ENCODE assay signal across 28 cellular contexts in the genomic region with DNA sequence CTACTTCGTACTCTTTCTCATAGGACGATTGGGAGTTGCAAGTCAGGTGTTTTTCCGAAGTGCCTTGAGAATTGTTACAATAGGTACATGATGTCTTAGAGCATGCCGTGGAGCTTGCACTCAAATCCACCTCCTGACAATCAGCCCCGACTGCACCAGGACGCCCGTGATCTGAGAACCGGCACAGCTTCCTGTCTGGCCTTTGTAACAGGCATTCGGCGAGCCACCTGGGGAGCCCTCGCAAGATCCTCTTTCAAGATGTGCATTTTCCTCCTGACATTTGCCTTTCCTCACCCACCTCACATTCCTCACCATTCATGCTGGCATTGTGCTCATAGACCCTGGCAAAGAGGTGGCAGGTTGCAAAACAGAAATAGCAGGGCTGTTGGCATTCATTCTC.
DNase-seq lines count a peak whose midpoint lies in the region; ATAC-seq, FAIRE-seq and TF ChIP-seq lines count a peak whose summit lies in the region.
"Had no signal": no experiment of that assay in that cellular context is flagged by ENCODE, and none has a peak within 500 bp of the region (broad histone marks: within the 10 kb centered on the region; RNA-seq: fewer than 3 reads in every experiment).

No MANE protein-coding gene starts in this region.

- no peaks in the 10 kb centered on the region for H3K23me2 ChIP-seq in H1 (ENCODE audit: low read depth, low read length)

- H4K91ac ChIP-seq in H1 (replicated peaks; ENCODE audit: insufficient read length, low read length): no peak overlapping the region

- intact Hi-C loops in uterus (cut with DNase I; ENCODE audit: low total_unique reads): no loop called here

- no peak overlapping the region for H3K9ac ChIP-seq in H1 (replicated peaks in 1 of 4; ENCODE audit: extremely low read depth in 1 of 4, low read depth in 3 of 4, low read length in 3 of 4)

- H2BK20ac ChIP-seq in H1 (ENCODE audit: low read length): no peak overlapping the region

- DNase-seq in DMS 273 (lab: John Stamatoyannopoulos, UW; ENCODE audit: unreplicated experiment): peak; percentile 12
- DNase-seq in DMS 273 treated with DMSO at 0.1 percent for 48 hours (lab: John Stamatoyannopoulos, UW): no peak
- DNase-seq in H7: peak; percentile 60
- peak; percentile 10 to 59 for DNase-seq in H1 (ENCODE audit: low read depth in 1 of 2, low spot score in 2 of 2)
- peak; percentile 62 for DNase-seq in mucosa of gallbladder (ENCODE audit: low spot score)
- DNase-seq in UCSD-AML1 (lab: John Stamatoyannopoulos, UW; ENCODE audit: unreplicated experiment): no peak
- no peak for DNase-seq in uterus
- DNase-seq: activated CD4-positive, alpha-beta T cell treated with anti-CD3 and anti-CD28 coated beads for 36 hours; activated T-cell treated with anti-CD3 and anti-CD28 coated beads for 4 hours; COR-L47; hypothalamus; NCI-H1105; NCI-H1930; NCI-H2227 treated with DMSO at 0.1 percent for 48 hours; NCI-H526; right lobe of liver; SIG-M5; stimulated activated CD4-positive, alpha-beta T cell treated with anti-CD3 and anti-CD28 coated beads, Interleukin-2, amount 100 ng/mL, for 48 hours had no signal

- H3K27me3 ChIP-seq in H7 (ENCODE audit: control insufficient read depth, insufficient read depth, low read length) (no peaks in the 10 kb centered on the region), H1 (replicated peaks in 1 of 4; ENCODE audit: control insufficient read depth in 3 of 4, extremely low read depth in 1 of 4, insufficient read depth in 3 of 4, low read length in 3 of 4) (no peaks in the 10 kb centered on the region), uterus (no peaks in the 10 kb centered on the region)
- H3K27me3 ChIP-seq: right lobe of liver, tibial nerve had no signal

- FAIRE-seq in H1 (lab: Jason Lieb, UNC): peak; percentile 55
- FAIRE-seq: HTR-8/SVneo, K562, keratinocyte had no signal

- H2BK5ac ChIP-seq in H1 (ENCODE audit: low read depth, low read length): no peak overlapping the region

- no peaks in the 10 kb centered on the region for H3K79me2 ChIP-seq in H1 (ENCODE audit: control insufficient read depth in 1 of 2, insufficient read depth in 2 of 2, low read length in 2 of 2)

- TF ChIP-seq POLR2A in H1 (IDR thresholded peaks at IDR 0.05; ENCODE audit: control extremely low read depth in 1 of 2, low read depth in 2 of 2, low read length in 2 of 2): no peak
- TF ChIP-seq POLR2A in uterus (IDR thresholded peaks at IDR 0.05): no peak

- peak overlapping the region; percentile 44 to 51; a peak in 3 of 4 replicates for H3K4me2 ChIP-seq in H1 (ENCODE audit: insufficient read depth in 1 of 2, low read depth in 2 of 2, low read length in 2 of 2)

- no peak overlapping the region for H3K18ac ChIP-seq in H1 (ENCODE audit: extremely low read depth, low read length)

- peaks cover 0 to 3% (median 2%) of the 10 kb centered on the region in 4 experiments; a peak in 2 of 7 replicates for H3K4me1 ChIP-seq in H1 (replicated peaks in 1 of 4; ENCODE audit: control insufficient read depth in 3 of 4, insufficient read depth in 4 of 4, low read length in 3 of 4)
- no peaks in the 10 kb centered on the region for H3K4me1 ChIP-seq in uterus
- H3K4me1 ChIP-seq: breast epithelium, right lobe of liver, tibial nerve had no signal

- CTCF ChIA-PET in H1 (lab: Charles Lee; ENCODE audit: partially characterized antibody): interaction anchor here (0.6 to 0.9 kb wide), 2 partner anchors 21 to 29 kb away, joined by 3 read pairs; no protein-coding TSS in a partner anchor

- H3K27ac ChIP-seq in H1 (ENCODE audit: low read depth, low read length): no peak overlapping the region
- H3K27ac ChIP-seq in uterus: no peak overlapping the region
- H3K27ac ChIP-seq: 22Rv1, breast epithelium, C4-2B, epithelial cell of prostate, neutrophil, right lobe of liver, tibial nerve had no signal

- H2AK5ac ChIP-seq in H1 (ENCODE audit: low read depth, low read length): no peak overlapping the region

- 31% methylated on average over 11 of the region's 11 CpGs; no CpG with 5 or more reads in 1 of the 2 experiments for WGBS in H1 (ENCODE audit: extremely low coverage in 1 of 2, insufficient coverage in 1 of 2, insufficient read length in 1 of 2, insufficient replicate concordance in 2 of 2, low coverage in 1 of 2, low lambda C conversion rate in 2 of 2, missing lambda C conversion rate in 1 of 2), 2 experiments

- no peaks in the 10 kb centered on the region for H4K20me1 ChIP-seq in H1 (replicated peaks in 1 of 2; ENCODE audit: control insufficient read depth in 1 of 2, insufficient read depth in 2 of 2, low read length in 2 of 2)

- H3K4me3 ChIP-seq in H7 (ENCODE audit: insufficient read depth, low read depth, low read length) (no peak overlapping the region), H1 (ENCODE audit: extremely low read depth in 1 of 4, insufficient read depth in 2 of 4, low read depth in 3 of 4, low read length in 4 of 4) (0 out of 8 replicates have a peak overlapping the region, but pooled peaks of 2 of the 4 experiments have one; percentile 0 to 8), uterus (no peak overlapping the region)
- H3K4me3 ChIP-seq: K562, right lobe of liver, tibial nerve had no signal

- 0 out of 2 replicates have a peak overlapping the region, but pooled peaks have one; percentile 43 for H2AFZ ChIP-seq in H1 (ENCODE audit: low read length)

- no peak overlapping the region for H2BK15ac ChIP-seq in H1 (ENCODE audit: low read length)

- no peak overlapping the region for H2BK120ac ChIP-seq in H1 (replicated peaks; ENCODE audit: low read depth, low read length)

- no peak overlapping the region for H4K5ac ChIP-seq in H1 (ENCODE audit: insufficient read length, low read depth, low read length)

- no peak overlapping the region for H4K8ac ChIP-seq in H1 (ENCODE audit: extremely low read depth, insufficient read depth, low read length)

- H2BK12ac ChIP-seq in H1 (ENCODE audit: low read depth, low read length): no peak overlapping the region

- TF ChIP-seq CTCF in H1 (IDR thresholded peaks at IDR 0.05; ENCODE audit: control extremely low read depth in 1 of 3, insufficient read depth in 1 of 3, low read depth in 1 of 3, low read length in 3 of 3) (no peak), uterus (IDR thresholded peaks at IDR 0.05) (no peak)

- H3K4ac ChIP-seq in H1 (replicated peaks; ENCODE audit: insufficient read length, low read depth, low read length): no peak overlapping the region

- H3K36me3 ChIP-seq in H7 (replicated peaks; ENCODE audit: control insufficient read depth, insufficient read depth, low read length) (no peaks in the 10 kb centered on the region), H1 (ENCODE audit: control insufficient read depth in 2 of 4, insufficient read depth in 4 of 4, low read length in 3 of 4) (no peaks in the 10 kb centered on the region), uterus (no peaks in the 10 kb centered on the region)
- H3K36me3 ChIP-seq: breast epithelium, neutrophil, right lobe of liver, tibial nerve had no signal

- no peak for TF ChIP-seq EP300 in H1 (IDR thresholded peaks at IDR 0.05; ENCODE audit: borderline replicate concordance in 1 of 2, low read depth in 2 of 2, low read length in 2 of 2)

- no peak overlapping the region for H3K56ac ChIP-seq in H1 (replicated peaks; ENCODE audit: insufficient read length, low read depth, low read length)

- POLR2A ChIA-PET in H1 (lab: Charles Lee; ENCODE audit: partially characterized antibody): no interaction called here

- H3K23ac ChIP-seq in H1 (ENCODE audit: insufficient read length): no peak overlapping the region

- H3K9me3 ChIP-seq in H1 (ENCODE audit: insufficient read depth in 2 of 2, low read depth in 1 of 2, low read length in 1 of 2) (no peaks in the 10 kb centered on the region), uterus (no peaks in the 10 kb centered on the region)
- H3K9me3 ChIP-seq: breast epithelium, neutrophil, right lobe of liver, tibial nerve had no signal

- H3K79me1 ChIP-seq in H1 (ENCODE audit: low read depth, low read length): no peaks in the 10 kb centered on the region

- no peak for TF ChIP-seq RAD21 in H1 (IDR thresholded peaks at IDR 0.05 in 1 of 2, conservative IDR thresholded peaks at IDR 0.05 in 1 of 2; ENCODE audit: low read depth in 2 of 2, low read length in 2 of 2)

- H3K14ac ChIP-seq in H1 (ENCODE audit: insufficient read length): no peak overlapping the region

- ATAC-seq in GM21367 (IDR thresholded peaks at IDR 0.05; ENCODE audit: unreplicated experiment): no peak
- ATAC-seq: activated CD4-positive, alpha-beta T cell treated with anti-CD3 and anti-CD28 coated beads for 36 hours; K562; right lobe of liver had no signal

TF ChIP-seq in H1, 55 proteins besides CTCF, POLR2A, EP300 and RAD21:
- TF ChIP-seq TAF1 (IDR thresholded peaks at IDR 0.05; ENCODE audit: low read depth, low read length) (no peak), NRF1 (IDR thresholded peaks at IDR 0.05; ENCODE audit: low read depth, low read length) (no peak), MAFK (IDR thresholded peaks at IDR 0.05; ENCODE audit: low read depth, low read length) (no peak), YY1 (IDR thresholded peaks at IDR 0.05; ENCODE audit: low read depth, low read length) (no peak), NANOG (IDR thresholded peaks at IDR 0.05; ENCODE audit: insufficient read depth, low read depth, low read length, poor library complexity, severe bottlenecking) (no peak), SUZ12 (IDR thresholded peaks at IDR 0.05; ENCODE audit: low read length) (no peak), KDM4A (IDR thresholded peaks at IDR 0.05; ENCODE audit: low read depth, low read length, severe bottlenecking) (no peak), CHD1 (IDR thresholded peaks at IDR 0.05; ENCODE audit: low read depth, low read length) (no peak), FOSL1 (IDR thresholded peaks at IDR 0.05; ENCODE audit: insufficient read depth, low read depth, low read length) (no peak), SP4 (IDR thresholded peaks at IDR 0.05; ENCODE audit: low read length) (no peak), TAF7 (optimal IDR thresholded peaks at IDR 0.05; ENCODE audit: borderline replicate concordance, low read depth, low read length) (no peak), TCF12 (IDR thresholded peaks at IDR 0.05; ENCODE audit: low read depth, low read length) (no peak), POU5F1 (IDR thresholded peaks at IDR 0.05; ENCODE audit: low read depth, low read length) (no peak), PHF8 (conservative IDR thresholded peaks at IDR 0.05; ENCODE audit: low read depth, low read length) (no peak), BRCA1 (IDR thresholded peaks at IDR 0.05; ENCODE audit: low read depth, low read length) (no peak), SAP30 (IDR thresholded peaks at IDR 0.05; ENCODE audit: insufficient read depth, insufficient replicate concordance, low read length) (no peak), ZNF274 (IDR thresholded peaks at IDR 0.05; ENCODE audit: borderline replicate concordance, extremely low read depth, low read length) (no peak)

Comparison
In these comparisons a context has a peak if more than half of its experiments do, and no peak if none do; other contexts are left out.
1. DNase-seq: peak in DMS 273 (single experiment), H7 (single experiment), H1 (2 of 2) and mucosa of gallbladder (single experiment); none in DMS 273 treated with DMSO at 0.1 percent for 48 hours (single experiment), UCSD-AML1 (single experiment) and uterus (0 of 2).